25 cellular contexts compared by ENCODE assay signal in genomic region chrX:2360731-2361130, GRCh38.
A peak's percentile ranks its signal among the peaks of the same experiment; 100 is the strongest.
DNase-seq lines count a peak whose midpoint lies in the region; ATAC-seq, FAIRE-seq and TF ChIP-seq lines count a peak whose summit lies in the region.
"Had no signal": no experiment of that assay in that cellular context is flagged by ENCODE, and none has a peak within 500 bp of the region (broad histone marks: within the 10 kb centered on the region; RNA-seq: fewer than 3 reads in every experiment).

No MANE protein-coding gene starts in this region.

- no peak for FAIRE-seq in pancreas (lab: Jason Lieb, UNC)
- no peak for FAIRE-seq in kidney (lab: Jason Lieb, UNC)
- FAIRE-seq: H1 had no signal

- peak; percentile 63 for DNase-seq in EL
- peak; percentile 39 for DNase-seq in astrocyte of the hippocampus (ENCODE audit: low read depth, low spot score)
- peak; percentile 36 for DNase-seq in epithelial cell of esophagus (ENCODE audit: low read depth)
- no peak for DNase-seq in pancreas
- no peak for DNase-seq in kidney
- no peak for DNase-seq in NCI-H748 (lab: John Stamatoyannopoulos, UW; ENCODE audit: unreplicated experiment)
- DNase-seq: activated CD4-positive, alpha-beta T cell treated with anti-CD3 and anti-CD28 coated beads, Interleukin-2, amount 50 U/mL, for 48 hours; activated CD4-positive, CD25-positive, alpha-beta regulatory T cell; activated naive CD4-positive, alpha-beta T cell treated with anti-CD3 and anti-CD28 coated beads, Interleukin-2, amount 10 ng/mL, durations not matched to agents 7 days and 5 days; amygdala; C1 segment of cervical spinal cord; COR-L47; heart right ventricle; left cardiac atrium; mammary epithelial cell; NCI-H1092 treated with DMSO at 0.1 percent for 48 hours; NCI-H1930; NCI-H69; nephron progenitor cell; ovary; spleen had no signal

- no peaks in the 10 kb centered on the region for H3K4me1 ChIP-seq in pancreas
- no peaks in the 10 kb centered on the region for H3K4me1 ChIP-seq in kidney (ENCODE audit: control insufficient read depth in 1 of 2, insufficient read depth in 1 of 2, low read depth in 1 of 2, low read length in 2 of 2)
- H3K4me1 ChIP-seq: heart right ventricle, tibial nerve had no signal

- H3K4me3 ChIP-seq in epithelial cell of esophagus (ENCODE audit: low read length) (no peak overlapping the region), pancreas (no peak overlapping the region), kidney (ENCODE audit: low read length in 2 of 2) (no peak overlapping the region)
- H3K4me3 ChIP-seq: heart right ventricle, ovary, SJSA1, spleen, tibial nerve had no signal

- no peak for TF ChIP-seq CTCF in epithelial cell of esophagus (IDR thresholded peaks at IDR 0.05; ENCODE audit: insufficient read depth, low read depth, low read length, missing control alignments)
- TF ChIP-seq CTCF in pancreas (IDR thresholded peaks at IDR 0.05): no peak
- no peak for TF ChIP-seq CTCF in kidney (IDR thresholded peaks at IDR 0.05; ENCODE audit: borderline replicate concordance, extremely low read depth, insufficient read depth)

- H3K9ac ChIP-seq in kidney (ENCODE audit: low read length in 2 of 2): no peak overlapping the region

- intact Hi-C loops in pancreas (cut with DNase I): no loop called here
- intact Hi-C loops in kidney (cut with DNase I): no loop called here

- 64 to 67% methylated on average over 9 of the region's 9 CpGs for WGBS in pancreas, 2 donors

- H3K27ac ChIP-seq in pancreas (no peak overlapping the region), kidney (ENCODE audit: low read depth in 2 of 2, low read length in 2 of 2) (no peak overlapping the region)
- H3K27ac ChIP-seq: heart right ventricle, ovary, SJSA1, spleen, tibial nerve had no signal

- ATAC-seq in pancreas: peak; percentile 31 to 71 (median 56)
- ATAC-seq in GM21619 (IDR thresholded peaks at IDR 0.05; ENCODE audit: unreplicated experiment): no peak
- ATAC-seq: left cardiac atrium had no signal

- H3K9me3 ChIP-seq in pancreas: no peaks in the 10 kb centered on the region
- no peaks in the 10 kb centered on the region for H3K9me3 ChIP-seq in kidney (ENCODE audit: control insufficient read depth in 1 of 2, low read length in 2 of 2)
- H3K9me3 ChIP-seq: ovary, SJSA1 had no signal

- H3K27me3 ChIP-seq in pancreas: no peaks in the 10 kb centered on the region
- H3K27me3 ChIP-seq: heart right ventricle, ovary, SJSA1, spleen, tibial nerve had no signal

- H3K36me3 ChIP-seq in pancreas (no peaks in the 10 kb centered on the region), kidney (ENCODE audit: control insufficient read depth in 1 of 2, insufficient read depth in 2 of 2, low read length in 2 of 2) (no peaks in the 10 kb centered on the region)
- H3K36me3 ChIP-seq: heart right ventricle, ovary, SJSA1 had no signal

Comparison
In these comparisons a context has a peak if more than half of its experiments do, and no peak if none do; other contexts are left out.
1. DNase-seq: peak in EL (single experiment), astrocyte of the hippocampus (single experiment) and epithelial cell of esophagus (single experiment); none in pancreas (0 of 6), kidney (single experiment) and NCI-H748 (single experiment).